Comparison of ENCODE assay signal across 14 cellular contexts in the genomic region with DNA sequence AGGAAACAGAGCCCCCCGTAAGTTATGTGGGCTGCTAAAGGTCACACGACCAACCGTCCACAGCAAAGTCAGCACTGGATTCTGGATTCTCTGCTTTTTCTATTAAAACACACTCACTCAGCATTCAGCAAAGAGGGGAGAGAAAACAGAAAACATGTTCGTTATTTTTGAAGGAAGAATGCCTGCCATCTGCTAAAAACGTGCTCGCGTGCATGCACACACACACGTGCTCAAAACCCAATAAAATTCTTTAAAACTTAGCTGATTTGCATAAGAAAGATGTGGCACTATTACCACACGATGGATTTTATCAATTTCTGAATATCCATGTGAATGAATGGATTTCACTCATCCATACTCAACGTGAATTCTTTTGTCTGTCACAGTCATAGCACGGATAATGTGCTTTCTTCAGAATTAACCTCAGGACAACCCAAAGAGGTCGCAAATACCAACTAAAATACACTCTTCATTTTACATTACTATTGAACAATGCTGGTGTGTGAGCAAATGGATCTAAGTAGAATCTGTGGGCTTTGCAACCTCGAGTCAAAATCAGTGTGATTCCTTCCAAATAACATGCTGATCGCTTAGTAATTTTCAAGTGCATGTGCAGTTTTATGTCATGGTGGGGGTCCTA.
"Had no signal": no experiment of that assay in that cellular context is flagged by ENCODE, and none has a peak within 500 bp of the region (broad histone marks: within the 10 kb centered on the region; RNA-seq: fewer than 3 reads in every experiment).

No MANE protein-coding gene starts in this region.

- H3K9me3 Mint-ChIP-seq: activated CD4-positive, alpha-beta T cell treated with anti-CD3 and anti-CD28 coated beads, Interleukin-2, amount 10 ng/mL, durations not matched to agents 7 days and 5 days; activated naive CD4-positive, alpha-beta T cell treated with anti-CD3 and anti-CD28 coated beads, Interleukin-2, amount 10 ng/mL, durations not matched to agents 7 days and 5 days; activated T-helper 17 cell treated with anti-CD3 and anti-CD28 coated beads, Interleukin-2, amount 50 U/mL, for 72 hours; dendritic cell treated with granulocyte-macrophage colony-stimulating factor and Interleukin-4, amounts not matched to agents 40 ng/mL and 50 ng/mL, for 4 days; natural killer cell; stimulated activated naive CD8-positive, alpha-beta T cell treated with anti-CD3 and anti-CD28 coated beads, Interleukin-15, amount 100 ng/mL, for 72 hours had no signal

- ATAC-seq: activated T-helper 17 cell treated with anti-CD3 and anti-CD28 coated beads, Interleukin-2, amount 50 U/mL, for 72 hours; natural killer cell; stimulated activated naive CD8-positive, alpha-beta T cell treated with anti-CD3 and anti-CD28 coated beads, Interleukin-15, amount 100 ng/mL, for 72 hours; T-helper 17 cell had no signal

- H3K27ac Mint-ChIP-seq: activated CD4-positive, alpha-beta T cell treated with anti-CD3 and anti-CD28 coated beads, Interleukin-2, amount 10 ng/mL, durations not matched to agents 7 days and 5 days; activated naive CD4-positive, alpha-beta T cell treated with anti-CD3 and anti-CD28 coated beads, Interleukin-2, amount 10 ng/mL, durations not matched to agents 7 days and 5 days; activated T-helper 17 cell treated with anti-CD3 and anti-CD28 coated beads, Interleukin-2, amount 50 U/mL, for 72 hours; dendritic cell treated with granulocyte-macrophage colony-stimulating factor and Interleukin-4, amounts not matched to agents 40 ng/mL and 50 ng/mL, for 4 days; natural killer cell; stimulated activated naive CD8-positive, alpha-beta T cell treated with anti-CD3 and anti-CD28 coated beads, Interleukin-15, amount 100 ng/mL, for 72 hours; T-helper 17 cell had no signal

- H3K27me3 Mint-ChIP-seq: activated naive CD4-positive, alpha-beta T cell treated with anti-CD3 and anti-CD28 coated beads, Interleukin-2, amount 10 ng/mL, durations not matched to agents 7 days and 5 days; activated T-helper 17 cell treated with anti-CD3 and anti-CD28 coated beads, Interleukin-2, amount 50 U/mL, for 72 hours; dendritic cell treated with granulocyte-macrophage colony-stimulating factor and Interleukin-4, amounts not matched to agents 40 ng/mL and 50 ng/mL, for 4 days; stimulated activated naive CD8-positive, alpha-beta T cell treated with anti-CD3 and anti-CD28 coated beads, Interleukin-15, amount 100 ng/mL, for 72 hours had no signal

- H3K36me3 Mint-ChIP-seq: activated naive CD4-positive, alpha-beta T cell treated with anti-CD3 and anti-CD28 coated beads, Interleukin-2, amount 10 ng/mL, durations not matched to agents 7 days and 5 days; natural killer cell had no signal

- H3K4me3 Mint-ChIP-seq: activated CD4-positive, alpha-beta T cell treated with anti-CD3 and anti-CD28 coated beads, Interleukin-2, amount 10 ng/mL, durations not matched to agents 7 days and 5 days; activated naive CD4-positive, alpha-beta T cell treated with anti-CD3 and anti-CD28 coated beads, Interleukin-2, amount 10 ng/mL, durations not matched to agents 7 days and 5 days; activated T-helper 17 cell treated with anti-CD3 and anti-CD28 coated beads, Interleukin-2, amount 50 U/mL, for 72 hours; dendritic cell treated with granulocyte-macrophage colony-stimulating factor and Interleukin-4, amounts not matched to agents 40 ng/mL and 50 ng/mL, for 4 days; natural killer cell; stimulated activated naive CD8-positive, alpha-beta T cell treated with anti-CD3 and anti-CD28 coated beads, Interleukin-15, amount 100 ng/mL, for 72 hours; T-helper 17 cell had no signal

- DNase-seq: activated CD4-positive, alpha-beta T cell treated with anti-CD3 and anti-CD28 coated beads, Interleukin-2, amount 10 ng/mL, durations not matched to agents 7 days and 5 days; activated CD4-positive, CD25-positive, alpha-beta regulatory T cell; activated naive CD4-positive, alpha-beta T cell treated with anti-CD3 and anti-CD28 coated beads, Interleukin-2, amount 10 ng/mL, durations not matched to agents 7 days and 5 days; activated T-cell treated with anti-CD3 and anti-CD28 coated beads for 4 hours; erythroblast; glutamatergic neuron; natural killer cell; occipital lobe; stimulated activated CD4-positive, alpha-beta T cell treated with anti-CD3 and anti-CD28 coated beads, Interleukin-15, amount 100 ng/mL, for 24 hours; stimulated activated CD4-positive, alpha-beta T cell treated with anti-CD3 and anti-CD28 coated beads, Interleukin-4, amount 100 ng/mL, for 24 hours; stimulated activated naive CD8-positive, alpha-beta T cell treated with anti-CD3 and anti-CD28 coated beads, Interleukin-15, amount 100 ng/mL, for 72 hours; T-helper 17 cell had no signal

- H3K4me1 Mint-ChIP-seq: activated CD4-positive, alpha-beta T cell treated with anti-CD3 and anti-CD28 coated beads, Interleukin-2, amount 10 ng/mL, durations not matched to agents 7 days and 5 days; activated naive CD4-positive, alpha-beta T cell treated with anti-CD3 and anti-CD28 coated beads, Interleukin-2, amount 10 ng/mL, durations not matched to agents 7 days and 5 days; activated T-helper 17 cell treated with anti-CD3 and anti-CD28 coated beads, Interleukin-2, amount 50 U/mL, for 72 hours; natural killer cell; stimulated activated naive CD8-positive, alpha-beta T cell treated with anti-CD3 and anti-CD28 coated beads, Interleukin-15, amount 100 ng/mL, for 72 hours had no signal
